In the genomic region with DNA sequence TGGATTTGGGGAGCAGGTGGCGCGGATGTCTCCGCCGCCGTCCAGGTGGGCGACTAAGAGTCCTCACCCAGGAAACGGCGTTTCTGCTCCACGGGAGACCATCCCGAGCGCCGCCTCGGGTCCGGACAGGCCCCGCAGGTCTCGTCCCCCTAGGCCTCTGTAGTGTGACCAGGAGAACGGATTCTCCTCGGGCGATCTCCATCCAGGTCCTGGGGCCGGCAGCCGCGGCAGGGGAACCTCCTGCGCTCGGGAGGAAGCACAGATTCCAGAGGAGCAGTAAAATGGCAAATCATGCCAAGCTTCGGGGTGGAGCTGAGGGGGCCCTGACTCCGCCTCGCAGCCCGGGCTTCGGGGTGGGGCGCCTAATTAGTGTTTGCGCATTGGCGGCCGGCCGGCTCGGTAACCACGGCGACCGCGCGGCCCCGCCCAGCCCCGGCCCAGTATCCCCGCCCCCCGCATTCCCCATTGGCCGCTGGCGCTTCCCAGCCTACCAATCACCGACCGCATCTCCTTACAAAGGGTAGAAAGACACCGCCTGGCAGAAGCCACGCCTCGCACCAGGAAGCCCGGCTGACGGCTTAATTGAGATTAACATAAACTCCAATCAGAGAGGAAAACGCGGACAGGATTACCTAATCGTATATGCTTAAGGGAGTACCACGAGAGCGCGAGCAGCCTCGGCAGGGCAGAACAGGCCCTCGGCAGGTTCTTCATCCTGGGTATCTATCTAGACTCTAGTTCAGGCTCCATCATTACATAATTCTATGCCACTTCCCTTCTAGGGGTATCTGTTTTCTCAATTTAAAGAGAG, we compare ENCODE assay signal across 1 cellular context.
A peak's percentile ranks its signal among the peaks of the same experiment; 100 is the strongest.
TF ChIP-seq lines count a peak whose summit lies in the region.

No MANE protein-coding gene starts in this region.

TF ChIP-seq in HepG2, 621 proteins besides CTCF, POLR2A, EP300 and RAD21 (continued from another document):
- TF ChIP-seq, protein P1, sequence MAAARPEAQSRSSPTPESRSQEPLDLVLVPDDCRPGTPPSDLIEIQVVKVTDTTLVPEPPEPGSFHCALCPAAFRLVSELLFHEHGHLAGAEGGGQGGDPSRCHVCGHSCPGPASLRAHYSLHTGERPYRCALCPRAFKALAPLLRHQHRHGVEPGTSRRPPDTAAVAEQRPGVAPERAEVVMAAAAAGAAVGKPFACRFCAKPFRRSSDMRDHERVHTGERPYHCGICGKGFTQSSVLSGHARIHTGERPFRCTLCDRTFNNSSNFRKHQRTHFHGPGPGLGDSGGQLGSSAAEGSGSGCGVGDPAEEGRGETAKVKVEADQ (CRISPR knock-in tag; IDR thresholded peaks at IDR 0.05; ENCODE audit: borderline replicate concordance): no peak
- TF ChIP-seq, protein P2, sequence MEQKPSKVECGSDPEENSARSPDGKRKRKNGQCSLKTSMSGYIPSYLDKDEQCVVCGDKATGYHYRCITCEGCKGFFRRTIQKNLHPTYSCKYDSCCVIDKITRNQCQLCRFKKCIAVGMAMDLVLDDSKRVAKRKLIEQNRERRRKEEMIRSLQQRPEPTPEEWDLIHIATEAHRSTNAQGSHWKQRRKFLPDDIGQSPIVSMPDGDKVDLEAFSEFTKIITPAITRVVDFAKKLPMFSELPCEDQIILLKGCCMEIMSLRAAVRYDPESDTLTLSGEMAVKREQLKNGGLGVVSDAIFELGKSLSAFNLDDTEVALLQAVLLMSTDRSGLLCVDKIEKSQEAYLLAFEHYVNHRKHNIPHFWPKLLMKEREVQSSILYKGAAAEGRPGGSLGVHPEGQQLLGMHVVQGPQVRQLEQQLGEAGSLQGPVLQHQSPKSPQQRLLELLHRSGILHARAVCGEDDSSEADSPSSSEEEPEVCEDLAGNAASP (CRISPR knock-in tag; IDR thresholded peaks at IDR 0.05; ENCODE audit: borderline replicate concordance): no peak
- no peak for TF ChIP-seq NBN (conservative IDR thresholded peaks at IDR 0.05)
- no peak for TF ChIP-seq HNF4G (IDR thresholded peaks at IDR 0.05; ENCODE audit: borderline replicate concordance, low read depth, low read length)
- no peak for TF ChIP-seq HNF4G (CRISPR knock-in tag; IDR thresholded peaks at IDR 0.05; ENCODE audit: borderline replicate concordance, low read depth)
- TF ChIP-seq, protein P3, sequence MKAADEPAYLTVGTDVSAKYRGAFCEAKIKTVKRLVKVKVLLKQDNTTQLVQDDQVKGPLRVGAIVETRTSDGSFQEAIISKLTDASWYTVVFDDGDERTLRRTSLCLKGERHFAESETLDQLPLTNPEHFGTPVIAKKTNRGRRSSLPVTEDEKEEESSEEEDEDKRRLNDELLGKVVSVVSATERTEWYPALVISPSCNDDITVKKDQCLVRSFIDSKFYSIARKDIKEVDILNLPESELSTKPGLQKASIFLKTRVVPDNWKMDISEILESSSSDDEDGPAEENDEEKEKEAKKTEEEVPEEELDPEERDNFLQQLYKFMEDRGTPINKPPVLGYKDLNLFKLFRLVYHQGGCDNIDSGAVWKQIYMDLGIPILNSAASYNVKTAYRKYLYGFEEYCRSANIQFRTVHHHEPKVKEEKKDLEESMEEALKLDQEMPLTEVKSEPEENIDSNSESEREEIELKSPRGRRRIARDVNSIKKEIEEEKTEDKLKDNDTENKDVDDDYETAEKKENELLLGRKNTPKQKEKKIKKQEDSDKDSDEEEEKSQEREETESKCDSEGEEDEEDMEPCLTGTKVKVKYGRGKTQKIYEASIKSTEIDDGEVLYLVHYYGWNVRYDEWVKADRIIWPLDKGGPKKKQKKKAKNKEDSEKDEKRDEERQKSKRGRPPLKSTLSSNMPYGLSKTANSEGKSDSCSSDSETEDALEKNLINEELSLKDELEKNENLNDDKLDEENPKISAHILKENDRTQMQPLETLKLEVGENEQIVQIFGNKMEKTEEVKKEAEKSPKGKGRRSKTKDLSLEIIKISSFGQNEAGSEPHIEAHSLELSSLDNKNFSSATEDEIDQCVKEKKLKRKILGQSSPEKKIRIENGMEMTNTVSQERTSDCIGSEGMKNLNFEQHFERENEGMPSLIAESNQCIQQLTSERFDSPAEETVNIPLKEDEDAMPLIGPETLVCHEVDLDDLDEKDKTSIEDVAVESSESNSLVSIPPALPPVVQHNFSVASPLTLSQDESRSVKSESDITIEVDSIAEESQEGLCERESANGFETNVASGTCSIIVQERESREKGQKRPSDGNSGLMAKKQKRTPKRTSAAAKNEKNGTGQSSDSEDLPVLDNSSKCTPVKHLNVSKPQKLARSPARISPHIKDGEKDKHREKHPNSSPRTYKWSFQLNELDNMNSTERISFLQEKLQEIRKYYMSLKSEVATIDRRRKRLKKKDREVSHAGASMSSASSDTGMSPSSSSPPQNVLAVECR (CRISPR knock-in tag; IDR thresholded peaks at IDR 0.05; ENCODE audit: borderline replicate concordance): no peak
- TF ChIP-seq JUND (CRISPR knock-in tag; IDR thresholded peaks at IDR 0.05): no peak
- TF ChIP-seq NCOA2 (CRISPR knock-in tag; IDR thresholded peaks at IDR 0.05): no peak
- TF ChIP-seq, protein P4, sequence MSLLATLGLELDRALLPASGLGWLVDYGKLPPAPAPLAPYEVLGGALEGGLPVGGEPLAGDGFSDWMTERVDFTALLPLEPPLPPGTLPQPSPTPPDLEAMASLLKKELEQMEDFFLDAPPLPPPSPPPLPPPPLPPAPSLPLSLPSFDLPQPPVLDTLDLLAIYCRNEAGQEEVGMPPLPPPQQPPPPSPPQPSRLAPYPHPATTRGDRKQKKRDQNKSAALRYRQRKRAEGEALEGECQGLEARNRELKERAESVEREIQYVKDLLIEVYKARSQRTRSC (CRISPR knock-in tag; IDR thresholded peaks at IDR 0.05; ENCODE audit: low read depth): no peak
- no peak for TF ChIP-seq HES4 (CRISPR knock-in tag; IDR thresholded peaks at IDR 0.05; ENCODE audit: borderline replicate concordance)
- TF ChIP-seq, protein P5, sequence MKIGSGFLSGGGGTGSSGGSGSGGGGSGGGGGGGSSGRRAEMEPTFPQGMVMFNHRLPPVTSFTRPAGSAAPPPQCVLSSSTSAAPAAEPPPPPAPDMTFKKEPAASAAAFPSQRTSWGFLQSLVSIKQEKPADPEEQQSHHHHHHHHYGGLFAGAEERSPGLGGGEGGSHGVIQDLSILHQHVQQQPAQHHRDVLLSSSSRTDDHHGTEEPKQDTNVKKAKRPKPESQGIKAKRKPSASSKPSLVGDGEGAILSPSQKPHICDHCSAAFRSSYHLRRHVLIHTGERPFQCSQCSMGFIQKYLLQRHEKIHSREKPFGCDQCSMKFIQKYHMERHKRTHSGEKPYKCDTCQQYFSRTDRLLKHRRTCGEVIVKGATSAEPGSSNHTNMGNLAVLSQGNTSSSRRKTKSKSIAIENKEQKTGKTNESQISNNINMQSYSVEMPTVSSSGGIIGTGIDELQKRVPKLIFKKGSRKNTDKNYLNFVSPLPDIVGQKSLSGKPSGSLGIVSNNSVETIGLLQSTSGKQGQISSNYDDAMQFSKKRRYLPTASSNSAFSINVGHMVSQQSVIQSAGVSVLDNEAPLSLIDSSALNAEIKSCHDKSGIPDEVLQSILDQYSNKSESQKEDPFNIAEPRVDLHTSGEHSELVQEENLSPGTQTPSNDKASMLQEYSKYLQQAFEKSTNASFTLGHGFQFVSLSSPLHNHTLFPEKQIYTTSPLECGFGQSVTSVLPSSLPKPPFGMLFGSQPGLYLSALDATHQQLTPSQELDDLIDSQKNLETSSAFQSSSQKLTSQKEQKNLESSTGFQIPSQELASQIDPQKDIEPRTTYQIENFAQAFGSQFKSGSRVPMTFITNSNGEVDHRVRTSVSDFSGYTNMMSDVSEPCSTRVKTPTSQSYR (CRISPR knock-in tag; IDR thresholded peaks at IDR 0.05; ENCODE audit: borderline replicate concordance): peak; percentile 18; the same call in 1 of the 2 replicates
- no peak for TF ChIP-seq ZFP82 (CRISPR knock-in tag; IDR thresholded peaks at IDR 0.05; ENCODE audit: borderline replicate concordance)
- no peak for TF ChIP-seq MTF1 (CRISPR knock-in tag; IDR thresholded peaks at IDR 0.05)
- TF ChIP-seq, protein P6, sequence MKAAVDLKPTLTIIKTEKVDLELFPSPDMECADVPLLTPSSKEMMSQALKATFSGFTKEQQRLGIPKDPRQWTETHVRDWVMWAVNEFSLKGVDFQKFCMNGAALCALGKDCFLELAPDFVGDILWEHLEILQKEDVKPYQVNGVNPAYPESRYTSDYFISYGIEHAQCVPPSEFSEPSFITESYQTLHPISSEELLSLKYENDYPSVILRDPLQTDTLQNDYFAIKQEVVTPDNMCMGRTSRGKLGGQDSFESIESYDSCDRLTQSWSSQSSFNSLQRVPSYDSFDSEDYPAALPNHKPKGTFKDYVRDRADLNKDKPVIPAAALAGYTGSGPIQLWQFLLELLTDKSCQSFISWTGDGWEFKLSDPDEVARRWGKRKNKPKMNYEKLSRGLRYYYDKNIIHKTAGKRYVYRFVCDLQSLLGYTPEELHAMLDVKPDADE (CRISPR knock-in tag; IDR thresholded peaks at IDR 0.05): no peak
- TF ChIP-seq ZNF615 (CRISPR knock-in tag; IDR thresholded peaks at IDR 0.05; ENCODE audit: borderline replicate concordance): no peak
- TF ChIP-seq STAT5B (CRISPR knock-in tag; IDR thresholded peaks at IDR 0.05): no peak
- peak; percentile 82 for TF ChIP-seq NFYB (CRISPR knock-in tag; IDR thresholded peaks at IDR 0.05)
- TF ChIP-seq, protein P7, sequence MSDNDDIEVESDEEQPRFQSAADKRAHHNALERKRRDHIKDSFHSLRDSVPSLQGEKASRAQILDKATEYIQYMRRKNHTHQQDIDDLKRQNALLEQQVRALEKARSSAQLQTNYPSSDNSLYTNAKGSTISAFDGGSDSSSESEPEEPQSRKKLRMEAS (IDR thresholded peaks at IDR 0.05): peak; percentile 49; the same call in 1 of the 2 replicates
- no peak for TF ChIP-seq CBX2 (IDR thresholded peaks at IDR 0.05; ENCODE audit: low read depth, low read length)
- no peak for TF ChIP-seq CBX2 (CRISPR knock-in tag; IDR thresholded peaks at IDR 0.05; ENCODE audit: low read depth)
- TF ChIP-seq SRY (CRISPR knock-in tag; IDR thresholded peaks at IDR 0.05): peak; percentile 51; the same call in 1 of the 2 replicates
- TF ChIP-seq, protein P8, sequence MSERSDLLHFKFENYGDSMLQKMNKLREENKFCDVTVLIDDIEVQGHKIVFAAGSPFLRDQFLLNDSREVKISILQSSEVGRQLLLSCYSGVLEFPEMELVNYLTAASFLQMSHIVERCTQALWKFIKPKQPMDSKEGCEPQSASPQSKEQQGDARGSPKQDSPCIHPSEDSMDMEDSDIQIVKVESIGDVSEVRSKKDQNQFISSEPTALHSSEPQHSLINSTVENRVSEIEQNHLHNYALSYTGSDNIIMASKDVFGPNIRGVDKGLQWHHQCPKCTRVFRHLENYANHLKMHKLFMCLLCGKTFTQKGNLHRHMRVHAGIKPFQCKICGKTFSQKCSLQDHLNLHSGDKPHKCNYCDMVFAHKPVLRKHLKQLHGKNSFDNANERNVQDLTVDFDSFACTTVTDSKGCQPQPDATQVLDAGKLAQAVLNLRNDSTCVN (CRISPR knock-in tag; IDR thresholded peaks at IDR 0.05; ENCODE audit: borderline replicate concordance): no peak
- no peak for TF ChIP-seq ZNF510 (CRISPR knock-in tag; IDR thresholded peaks at IDR 0.05; ENCODE audit: low read depth)
- no peak for TF ChIP-seq RELA (CRISPR knock-in tag; IDR thresholded peaks at IDR 0.05)
- no peak for TF ChIP-seq ZNF136 (CRISPR knock-in tag; IDR thresholded peaks at IDR 0.05; ENCODE audit: low read depth)
- TF ChIP-seq PAWR (CRISPR knock-in tag; IDR thresholded peaks at IDR 0.05; ENCODE audit: borderline replicate concordance): no peak
- TF ChIP-seq RFX1 (IDR thresholded peaks at IDR 0.05): peak; percentile 78
- TF ChIP-seq, protein P9, sequence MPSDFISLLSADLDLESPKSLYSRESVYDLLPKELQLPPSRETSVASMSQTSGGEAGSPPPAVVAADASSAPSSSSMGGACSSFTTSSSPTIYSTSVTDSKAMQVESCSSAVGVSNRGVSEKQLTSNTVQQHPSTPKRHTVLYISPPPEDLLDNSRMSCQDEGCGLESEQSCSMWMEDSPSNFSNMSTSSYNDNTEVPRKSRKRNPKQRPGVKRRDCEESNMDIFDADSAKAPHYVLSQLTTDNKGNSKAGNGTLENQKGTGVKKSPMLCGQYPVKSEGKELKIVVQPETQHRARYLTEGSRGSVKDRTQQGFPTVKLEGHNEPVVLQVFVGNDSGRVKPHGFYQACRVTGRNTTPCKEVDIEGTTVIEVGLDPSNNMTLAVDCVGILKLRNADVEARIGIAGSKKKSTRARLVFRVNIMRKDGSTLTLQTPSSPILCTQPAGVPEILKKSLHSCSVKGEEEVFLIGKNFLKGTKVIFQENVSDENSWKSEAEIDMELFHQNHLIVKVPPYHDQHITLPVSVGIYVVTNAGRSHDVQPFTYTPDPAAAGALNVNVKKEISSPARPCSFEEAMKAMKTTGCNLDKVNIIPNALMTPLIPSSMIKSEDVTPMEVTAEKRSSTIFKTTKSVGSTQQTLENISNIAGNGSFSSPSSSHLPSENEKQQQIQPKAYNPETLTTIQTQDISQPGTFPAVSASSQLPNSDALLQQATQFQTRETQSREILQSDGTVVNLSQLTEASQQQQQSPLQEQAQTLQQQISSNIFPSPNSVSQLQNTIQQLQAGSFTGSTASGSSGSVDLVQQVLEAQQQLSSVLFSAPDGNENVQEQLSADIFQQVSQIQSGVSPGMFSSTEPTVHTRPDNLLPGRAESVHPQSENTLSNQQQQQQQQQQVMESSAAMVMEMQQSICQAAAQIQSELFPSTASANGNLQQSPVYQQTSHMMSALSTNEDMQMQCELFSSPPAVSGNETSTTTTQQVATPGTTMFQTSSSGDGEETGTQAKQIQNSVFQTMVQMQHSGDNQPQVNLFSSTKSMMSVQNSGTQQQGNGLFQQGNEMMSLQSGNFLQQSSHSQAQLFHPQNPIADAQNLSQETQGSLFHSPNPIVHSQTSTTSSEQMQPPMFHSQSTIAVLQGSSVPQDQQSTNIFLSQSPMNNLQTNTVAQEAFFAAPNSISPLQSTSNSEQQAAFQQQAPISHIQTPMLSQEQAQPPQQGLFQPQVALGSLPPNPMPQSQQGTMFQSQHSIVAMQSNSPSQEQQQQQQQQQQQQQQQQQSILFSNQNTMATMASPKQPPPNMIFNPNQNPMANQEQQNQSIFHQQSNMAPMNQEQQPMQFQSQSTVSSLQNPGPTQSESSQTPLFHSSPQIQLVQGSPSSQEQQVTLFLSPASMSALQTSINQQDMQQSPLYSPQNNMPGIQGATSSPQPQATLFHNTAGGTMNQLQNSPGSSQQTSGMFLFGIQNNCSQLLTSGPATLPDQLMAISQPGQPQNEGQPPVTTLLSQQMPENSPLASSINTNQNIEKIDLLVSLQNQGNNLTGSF (CRISPR knock-in tag; IDR thresholded peaks at IDR 0.05): no peak
- no peak for TF ChIP-seq ZFP41 (CRISPR knock-in tag; IDR thresholded peaks at IDR 0.05; ENCODE audit: borderline replicate concordance)
- no peak for TF ChIP-seq TEAD2 (CRISPR knock-in tag; IDR thresholded peaks at IDR 0.05)
- no peak for TF ChIP-seq NCOR1 (IDR thresholded peaks at IDR 0.05; ENCODE audit: borderline replicate concordance, low read length)
TF ChIP-seq in HepG2: peak in this region for 77.
